ENCODE assay signal across 27 cellular contexts in the genomic region with DNA sequence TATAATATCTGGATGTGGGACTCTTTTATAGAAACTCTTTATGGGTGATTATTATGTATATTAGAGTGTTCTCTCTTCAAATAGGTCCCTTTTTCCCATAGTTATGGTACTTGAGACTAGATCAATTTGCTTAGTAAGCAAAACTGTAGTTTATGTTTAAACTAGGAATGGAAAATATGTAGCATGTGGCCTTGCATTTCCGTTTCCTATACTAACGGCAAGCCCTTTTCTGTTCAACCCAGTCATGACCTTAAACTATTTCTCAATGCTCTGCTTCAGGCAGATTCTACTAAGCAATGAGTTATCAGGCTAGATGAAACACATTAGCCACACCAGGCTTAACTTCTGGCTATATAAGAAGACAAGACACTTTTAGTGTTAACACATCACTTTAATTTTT.
A peak's percentile ranks its signal among the peaks of the same experiment; 100 is the strongest.
DNase-seq lines count a peak whose midpoint lies in the region; ATAC-seq and TF ChIP-seq lines count a peak whose summit lies in the region.
"Had no signal": no experiment of that assay in that cellular context is flagged by ENCODE, and none has a peak within 500 bp of the region (broad histone marks: within the 10 kb centered on the region; RNA-seq: fewer than 3 reads in every experiment).

No MANE protein-coding gene starts in this region.

- no peak overlapping the region for H3K27ac ChIP-seq in right cardiac atrium (ENCODE audit: low read length)
- H3K27ac ChIP-seq: dorsolateral prefrontal cortex, gastrocnemius medialis, parathyroid adenoma, vagina had no signal

- no peaks in the 10 kb centered on the region for H3K36me3 ChIP-seq in adipocyte (ENCODE audit: control insufficient read depth, insufficient read depth, low read length, severe bottlenecking)
- H3K36me3 ChIP-seq: gastrocnemius medialis, vagina had no signal

- no peak overlapping the region for H3K27ac Mint-ChIP-seq in osteocyte (ENCODE audit: unreplicated experiment)
- H3K27ac Mint-ChIP-seq: activated naive CD8-positive, alpha-beta T cell; activated T-helper 17 cell treated with anti-CD3 and anti-CD28 coated beads, Interleukin-2, amount 50 U/mL, for 72 hours; CD14-positive monocyte; nephron progenitor cell; stimulated activated naive CD8-positive, alpha-beta T cell treated with anti-CD3 and anti-CD28 coated beads, Interleukin-15, Interleukin-2, amounts not matched to agents 100 ng/mL and 50 ng/mL, for 24 hours; WTC11 had no signal

- no peak overlapping the region for H3K4me3 Mint-ChIP-seq in osteocyte (ENCODE audit: unreplicated experiment)
- H3K4me3 Mint-ChIP-seq: activated naive CD8-positive, alpha-beta T cell; activated T-helper 17 cell treated with anti-CD3 and anti-CD28 coated beads, Interleukin-2, amount 50 U/mL, for 72 hours; CD14-positive monocyte; nephron progenitor cell; stimulated activated naive CD8-positive, alpha-beta T cell treated with anti-CD3 and anti-CD28 coated beads, Interleukin-15, Interleukin-2, amounts not matched to agents 100 ng/mL and 50 ng/mL, for 24 hours; WTC11 had no signal

- no peak for TF ChIP-seq CTCF in AG10803 (conservative IDR thresholded peaks at IDR 0.05; ENCODE audit: low read length)
- no peak for TF ChIP-seq CTCF in fibroblast of villous mesenchyme (IDR thresholded peaks at IDR 0.05; ENCODE audit: insufficient read depth, low read depth, low read length)
- no peak for TF ChIP-seq CTCF in osteocyte (IDR thresholded peaks at IDR 0.05)

- intact Hi-C loops in right cardiac atrium (cut with DNase I): loop anchor here in 2 of 4 donors (10.0 kb wide), 2 partner anchors 419 to 629 kb away; no protein-coding TSS in a partner anchor

- H3K4me1 ChIP-seq in adipocyte (ENCODE audit: control insufficient read depth, insufficient read depth, low read length): peaks cover 13% of the 10 kb centered on the region
- peaks cover 3% of the 10 kb centered on the region for H3K4me1 ChIP-seq in right cardiac atrium (ENCODE audit: control insufficient read depth, insufficient read depth, low read length)
- H3K4me1 ChIP-seq: parathyroid adenoma had no signal

- no peaks in the 10 kb centered on the region for H3K27me3 Mint-ChIP-seq in osteocyte (ENCODE audit: unreplicated experiment)
- H3K27me3 Mint-ChIP-seq: activated naive CD8-positive, alpha-beta T cell had no signal

- no peaks in the 10 kb centered on the region for H3K9me3 ChIP-seq in adipocyte (ENCODE audit: control insufficient read depth, low read length)
- no peaks in the 10 kb centered on the region for H3K9me3 ChIP-seq in right cardiac atrium (ENCODE audit: control insufficient read depth, low read length)
- H3K9me3 ChIP-seq: gastrocnemius medialis, mucosa of descending colon, vagina had no signal

- H3K36me3 Mint-ChIP-seq in osteocyte (ENCODE audit: unreplicated experiment): no peaks in the 10 kb centered on the region
- H3K36me3 Mint-ChIP-seq: activated naive CD8-positive, alpha-beta T cell; CD14-positive monocyte; WTC11 had no signal

- DNase-seq in AG10803 (ENCODE audit: low read depth) (peak; percentile 38), HCEC 1CT (peak; percentile 2), adipocyte (ENCODE audit: low read depth) (peak; percentile 77), fibroblast of villous mesenchyme (ENCODE audit: low read depth) (peak; percentile 85), right cardiac atrium (no peak), osteocyte (ENCODE audit: extremely low spot score, unreplicated experiment) (no peak), NCI-H748 treated with DMSO at 0.1 percent for 48 hours (lab: John Stamatoyannopoulos, UW) (no peak), NCI-H2081 treated with DMSO at 0.1 percent for 48 hours (lab: John Stamatoyannopoulos, UW) (no peak)
- DNase-seq: ACHN, dorsolateral prefrontal cortex, gastrocnemius medialis, islet precursor cell, Karpas-422, mucosa of descending colon, NCI-H1105, NCI-H1930, nephron progenitor cell, T-helper 9 cell had no signal

- H3K4me3 ChIP-seq in AG10803 (ENCODE audit: low read length) (no peak overlapping the region), adipocyte (ENCODE audit: low read length) (no peak overlapping the region), fibroblast of villous mesenchyme (ENCODE audit: low read depth, low read length) (no peak overlapping the region), right cardiac atrium (ENCODE audit: low read length) (no peak overlapping the region)
- H3K4me3 ChIP-seq: dorsolateral prefrontal cortex, gastrocnemius medialis, mucosa of descending colon, vagina had no signal

- H3K9me3 Mint-ChIP-seq in osteocyte (ENCODE audit: unreplicated experiment): peaks cover 4% of the 10 kb centered on the region
- H3K9me3 Mint-ChIP-seq: activated T-helper 17 cell treated with anti-CD3 and anti-CD28 coated beads, Interleukin-2, amount 50 U/mL, for 72 hours; CD14-positive monocyte; nephron progenitor cell; stimulated activated naive CD8-positive, alpha-beta T cell treated with anti-CD3 and anti-CD28 coated beads, Interleukin-15, Interleukin-2, amounts not matched to agents 100 ng/mL and 50 ng/mL, for 24 hours; WTC11 had no signal

- H3K4me1 Mint-ChIP-seq in osteocyte (ENCODE audit: unreplicated experiment): peaks cover 14% of the 10 kb centered on the region
- H3K4me1 Mint-ChIP-seq: CD14-positive monocyte had no signal

- no peak overlapping the region for H3K9ac ChIP-seq in adipocyte (ENCODE audit: low read length)
- H3K9ac ChIP-seq: parathyroid adenoma had no signal

- ATAC-seq in right cardiac atrium: no peak
- ATAC-seq: activated T-helper 17 cell treated with anti-CD3 and anti-CD28 coated beads, Interleukin-2, amount 50 U/mL, for 72 hours; gastrocnemius medialis; mucosa of descending colon; Right ventricle myocardium inferior; sciatic nerve; WTC11 had no signal

- H3K27me3 ChIP-seq in adipocyte (replicated peaks; ENCODE audit: control insufficient read depth, insufficient read depth, low read length) (no peaks in the 10 kb centered on the region), right cardiac atrium (ENCODE audit: control insufficient read depth, insufficient read depth) (no peaks in the 10 kb centered on the region)
- H3K27me3 ChIP-seq: dorsolateral prefrontal cortex, gastrocnemius medialis, vagina had no signal

- 83% methylated on average over 2 of the region's 2 CpGs for WGBS in right cardiac atrium

Comparison
In these comparisons a context has a peak if more than half of its experiments do, and no peak if none do; other contexts are left out.
1. DNase-seq: peak in AG10803 (single experiment), HCEC 1CT (single experiment), adipocyte (single experiment) and fibroblast of villous mesenchyme (single experiment); none in right cardiac atrium (0 of 3), osteocyte (single experiment), NCI-H748 treated with DMSO at 0.1 percent for 48 hours (single experiment) and NCI-H2081 treated with DMSO at 0.1 percent for 48 hours (single experiment).